In genomic region chr16:26700250-26700649, GRCh38 we compare ENCODE assay signal across 36 cellular contexts.
"Had no signal": no experiment of that assay in that cellular context is flagged by ENCODE, and none has a peak within 500 bp of the region (broad histone marks: within the 10 kb centered on the region; RNA-seq: fewer than 3 reads in every experiment).

No MANE protein-coding gene starts in this region.

- H3K27me3 ChIP-seq: adrenal gland, body of pancreas, esophagus squamous epithelium had no signal

- FAIRE-seq: colon, endothelial cell of umbilical vein had no signal

- H3K4me1 Mint-ChIP-seq: activated CD4-positive, alpha-beta T cell treated with anti-CD3 and anti-CD28 coated beads for 36 hours; activated CD4-positive, alpha-beta T cell treated with anti-CD3 and anti-CD28 coated beads, Interleukin-2, amount 10 ng/mL, durations not matched to agents 24 days and 14 days; activated CD8-positive, alpha-beta memory T cell treated with anti-CD3 and anti-CD28 coated beads, Interleukin-2, amount 10 ng/mL, durations not matched to agents 7 days and 5 days; activated naive CD4-positive, alpha-beta T cell treated with anti-CD3 and anti-CD28 coated beads, Interleukin-2, amount 50 U/mL, for 24 hours; activated naive CD8-positive, alpha-beta T cell treated with anti-CD3 and anti-CD28 coated beads for 36 hours; activated naive CD8-positive, alpha-beta T cell treated with anti-CD3 and anti-CD28 coated beads, Interleukin-2, amount 50 U/mL, for 24 hours had no signal

- H3K4me3 Mint-ChIP-seq: activated CD4-positive, alpha-beta memory T cell treated with anti-CD3 and anti-CD28 coated beads for 36 hours; activated CD4-positive, alpha-beta T cell treated with anti-CD3 and anti-CD28 coated beads for 36 hours; activated CD4-positive, alpha-beta T cell treated with anti-CD3 and anti-CD28 coated beads, Interleukin-2, amount 10 ng/mL, durations not matched to agents 24 days and 14 days; activated CD8-positive, alpha-beta memory T cell treated with anti-CD3 and anti-CD28 coated beads, Interleukin-2, amount 10 ng/mL, durations not matched to agents 7 days and 5 days; activated CD8-positive, alpha-beta T cell treated with anti-CD3 and anti-CD28 coated beads, Interleukin-2, amount 10 ng/mL, durations not matched to agents 7 days and 5 days; activated naive CD4-positive, alpha-beta T cell treated with anti-CD3 and anti-CD28 coated beads for 36 hours; activated naive CD4-positive, alpha-beta T cell treated with anti-CD3 and anti-CD28 coated beads, Interleukin-2, amount 50 U/mL, for 24 hours; activated naive CD8-positive, alpha-beta T cell treated with anti-CD3 and anti-CD28 coated beads for 36 hours; activated naive CD8-positive, alpha-beta T cell treated with anti-CD3 and anti-CD28 coated beads, Interleukin-2, amount 50 U/mL, for 24 hours; activated T-helper 1 cell treated with anti-CD3 and anti-CD28 coated beads, Interleukin-12 subunit alpha, Interleukin-12 subunit beta, Interleukin-2, Interleukin-4 antibody, amounts not matched to agents 30 ng/mL and 10 ng/mL and 1 ng/mL, durations not matched to agents 14 hours and 24 hours and 36 hours; effector memory CD8-positive, alpha-beta T cell; T-helper 2 cell treated with Interferon-gamma antibody and Interleukin-4, amounts not matched to agents 5 μg/mL and 100 μg/mL, for 36 hours had no signal

- H3K4me1 ChIP-seq: adrenal gland, body of pancreas, esophagus squamous epithelium had no signal

- H3K4me3 ChIP-seq: adrenal gland, body of pancreas, esophagus squamous epithelium had no signal

- DNase-seq: activated CD4-positive, alpha-beta memory T cell treated with anti-CD3 and anti-CD28 coated beads for 36 hours; activated CD4-positive, alpha-beta T cell treated with anti-CD3 and anti-CD28 coated beads for 36 hours; activated CD4-positive, alpha-beta T cell treated with anti-CD3 and anti-CD28 coated beads, Interleukin-2, amount 10 ng/mL, durations not matched to agents 24 days and 14 days; activated CD4-positive, CD25-positive, alpha-beta regulatory T cell; activated CD4-positive, CD25-positive, alpha-beta regulatory T cell treated with anti-CD3 and anti-CD28 coated beads, Interleukin-2, amount 50 U/mL, for 72 hours; activated CD8-positive, alpha-beta memory T cell treated with anti-CD3 and anti-CD28 coated beads, Interleukin-2, amount 10 ng/mL, durations not matched to agents 7 days and 5 days; activated CD8-positive, alpha-beta memory T cell treated with anti-CD3 and anti-CD28 coated beads, Interleukin-2, amount 50 U/mL, for 4 hours; activated CD8-positive, alpha-beta T cell treated with anti-CD3 and anti-CD28 coated beads, Interleukin-2, amount 10 ng/mL, durations not matched to agents 7 days and 5 days; activated effector memory CD4-positive, alpha-beta T cell treated with anti-CD3 and anti-CD28 coated beads, Interleukin-2, amount 50 U/mL, for 16 hours; activated naive CD4-positive, alpha-beta T cell treated with anti-CD3 and anti-CD28 coated beads for 36 hours; activated naive CD8-positive, alpha-beta T cell treated with anti-CD3 and anti-CD28 coated beads for 36 hours; activated naive CD8-positive, alpha-beta T cell treated with anti-CD3 and anti-CD28 coated beads, Interleukin-2, amount 50 U/mL, for 24 hours; activated T-cell treated with anti-CD3 and anti-CD28 coated beads, Interleukin-2, amount 50 U/mL, for 1 hour; activated T-cell treated with anti-CD3 and anti-CD28 coated beads, Interleukin-2, amount 50 U/mL, for 48 hours; adrenal gland; amygdala; aorta; body of pancreas; caudate nucleus; cortex of kidney; dermis blood vessel endothelial cell; effector CD4-positive, alpha-beta T cell; effector memory CD8-positive, alpha-beta T cell; esophagus squamous epithelium; foreskin melanocyte; head of caudate nucleus; hippocampal formation; T1000; WERI-Rb-1 had no signal

- H3K27me3 Mint-ChIP-seq: activated CD4-positive, alpha-beta memory T cell treated with anti-CD3 and anti-CD28 coated beads for 36 hours had no signal

- H3K27ac Mint-ChIP-seq: activated CD4-positive, alpha-beta memory T cell treated with anti-CD3 and anti-CD28 coated beads for 36 hours; activated CD4-positive, alpha-beta T cell treated with anti-CD3 and anti-CD28 coated beads for 36 hours; activated CD4-positive, alpha-beta T cell treated with anti-CD3 and anti-CD28 coated beads, Interleukin-2, amount 10 ng/mL, durations not matched to agents 24 days and 14 days; activated CD8-positive, alpha-beta memory T cell treated with anti-CD3 and anti-CD28 coated beads, Interleukin-2, amount 10 ng/mL, durations not matched to agents 7 days and 5 days; activated CD8-positive, alpha-beta T cell treated with anti-CD3 and anti-CD28 coated beads, Interleukin-2, amount 10 ng/mL, durations not matched to agents 7 days and 5 days; activated naive CD4-positive, alpha-beta T cell treated with anti-CD3 and anti-CD28 coated beads for 36 hours; activated naive CD4-positive, alpha-beta T cell treated with anti-CD3 and anti-CD28 coated beads, Interleukin-2, amount 50 U/mL, for 24 hours; activated naive CD8-positive, alpha-beta T cell treated with anti-CD3 and anti-CD28 coated beads for 36 hours; activated naive CD8-positive, alpha-beta T cell treated with anti-CD3 and anti-CD28 coated beads, Interleukin-2, amount 50 U/mL, for 24 hours; activated T-helper 1 cell treated with anti-CD3 and anti-CD28 coated beads, Interleukin-12 subunit alpha, Interleukin-12 subunit beta, Interleukin-2, Interleukin-4 antibody, amounts not matched to agents 30 ng/mL and 10 ng/mL and 1 ng/mL, durations not matched to agents 14 hours and 24 hours and 36 hours; activated T-helper 2 cell treated with anti-CD3 and anti-CD28 coated beads, Interferon-gamma antibody, Interleukin-2, Interleukin-4, amounts not matched to agents 10 μg/mL and 5 μg/mL and 100 μg/mL, durations not matched to agents 14 hours and 24 hours and 36 hours; effector memory CD8-positive, alpha-beta T cell; T-helper 2 cell treated with Interferon-gamma antibody and Interleukin-4, amounts not matched to agents 5 μg/mL and 100 μg/mL, for 36 hours had no signal

- H3K9me3 ChIP-seq: adrenal gland, body of pancreas, esophagus squamous epithelium had no signal

- ATAC-seq: activated CD4-positive, alpha-beta T cell treated with anti-CD3 and anti-CD28 coated beads for 36 hours; activated CD8-positive, alpha-beta memory T cell treated with anti-CD3 and anti-CD28 coated beads, Interleukin-2, amount 10 ng/mL, durations not matched to agents 7 days and 5 days; activated CD8-positive, alpha-beta T cell treated with anti-CD3 and anti-CD28 coated beads, Interleukin-2, amount 10 ng/mL, durations not matched to agents 7 days and 5 days; activated naive CD8-positive, alpha-beta T cell treated with anti-CD3 and anti-CD28 coated beads, Interleukin-2, amount 50 U/mL, for 24 hours; body of pancreas; effector memory CD8-positive, alpha-beta T cell had no signal

- H3K27ac ChIP-seq: adrenal gland, body of pancreas, epithelial cell of prostate, esophagus squamous epithelium, WERI-Rb-1 had no signal

- H3K36me3 ChIP-seq: adrenal gland, esophagus squamous epithelium, WERI-Rb-1 had no signal

- H3K9me3 Mint-ChIP-seq: activated naive CD4-positive, alpha-beta T cell treated with anti-CD3 and anti-CD28 coated beads for 36 hours; T-helper 2 cell treated with Interferon-gamma antibody and Interleukin-4, amounts not matched to agents 5 μg/mL and 100 μg/mL, for 36 hours had no signal

- H3K36me3 Mint-ChIP-seq: activated CD4-positive, alpha-beta memory T cell treated with anti-CD3 and anti-CD28 coated beads for 36 hours; activated CD8-positive, alpha-beta memory T cell treated with anti-CD3 and anti-CD28 coated beads, Interleukin-2, amount 10 ng/mL, durations not matched to agents 7 days and 5 days; activated naive CD4-positive, alpha-beta T cell treated with anti-CD3 and anti-CD28 coated beads, Interleukin-2, amount 50 U/mL, for 24 hours; activated naive CD8-positive, alpha-beta T cell treated with anti-CD3 and anti-CD28 coated beads for 36 hours had no signal
